In genomic region chr14:34237677-34238076, GRCh38 we compare ENCODE assay signal across 15 cellular contexts.
A peak's percentile ranks its signal among the peaks of the same experiment; 100 is the strongest.
DNase-seq lines count a peak whose midpoint lies in the region; ATAC-seq, FAIRE-seq and TF ChIP-seq lines count a peak whose summit lies in the region.
"Had no signal": no experiment of that assay in that cellular context is flagged by ENCODE, and none has a peak within 500 bp of the region (broad histone marks: within the 10 kb centered on the region; RNA-seq: fewer than 3 reads in every experiment).

No MANE protein-coding gene starts in this region.

- WGBS in HepG2 (ENCODE audit: low lambda C conversion rate) = 1% methylated on average over 2 of the region's 2 CpGs
- 70% methylated on average over 2 of the region's 2 CpGs for WGBS in right lobe of liver (ENCODE audit: insufficient coverage, low coverage, low lambda C conversion rate, missing lambda C conversion rate)

- TF ChIP-seq CTCF in HepG2 (CRISPR knock-in tag; IDR thresholded peaks at IDR 0.05) (no peak), right lobe of liver (IDR thresholded peaks at IDR 0.05) (no peak), PC-3 (conservative IDR thresholded peaks at IDR 0.05; ENCODE audit: low read depth, low read length) (no peak)

- POLR2A ChIA-PET in HepG2 (lab: Yijun Ruan, JAX) (no interaction called here), PC-3 (lab: Charles Lee; ENCODE audit: unreplicated experiment) (interaction anchor here (0.6 kb wide), 1 partner anchor 31 kb away, joined by 3 read pairs; no protein-coding TSS in a partner anchor)

- DNase-seq in HepG2 (ENCODE audit: low spot score) (peak; percentile 47), right lobe of liver (no peak), PC-3 (no peak), foreskin melanocyte (peak; percentile 44), NCI-H1694 (lab: John Stamatoyannopoulos, UW) (no peak)
- no peak for DNase-seq in natural killer cell treated with Interleukin-12 subunit alpha and Interleukin-12 subunit beta and Interleukin-15 and Interleukin-18, amount 100 ng/mL, for 72 hours (ENCODE audit: low spot score)
- DNase-seq: Caco-2; CD8-positive, alpha-beta memory T cell; DND-41; EL; GOT3; H9 had no signal

- no peaks in the 10 kb centered on the region for H4K20me1 ChIP-seq in HepG2 (ENCODE audit: insufficient read depth, low read length)
- no peaks in the 10 kb centered on the region for H4K20me1 ChIP-seq in PC-3 (ENCODE audit: low read length)
- H4K20me1 ChIP-seq: BLaER1 treated with 17β-estradiol and CSF1 and Interleukin-3, amounts not matched to agents 10 nM and 100 nM had no signal

- no peak overlapping the region for H3K4me3 Mint-ChIP-seq in natural killer cell treated with Interleukin-12 subunit alpha and Interleukin-12 subunit beta and Interleukin-15 and Interleukin-18, amount 100 ng/mL, for 72 hours
- H3K4me3 Mint-ChIP-seq: B cell; CD8-positive, alpha-beta memory T cell; H9 had no signal

- H3K4me2 ChIP-seq in HepG2 (ENCODE audit: low read depth, low read length) (no peak overlapping the region), PC-3 (ENCODE audit: low read length) (peak overlapping the region; percentile 6)
- H3K4me2 ChIP-seq: BLaER1 treated with 17β-estradiol and CSF1 and Interleukin-3, amounts not matched to agents 10 nM and 100 nM had no signal

- no peaks in the 10 kb centered on the region for H3K4me1 Mint-ChIP-seq in natural killer cell treated with Interleukin-12 subunit alpha and Interleukin-12 subunit beta and Interleukin-15 and Interleukin-18, amount 100 ng/mL, for 72 hours (ENCODE audit: low read depth in 2 of 2)
- H3K4me1 Mint-ChIP-seq: B cell; CD8-positive, alpha-beta memory T cell; H9 had no signal

- H3K36me3 ChIP-seq in HepG2 (replicated peaks in 1 of 2; ENCODE audit: control insufficient read depth in 1 of 2, insufficient read depth in 2 of 2, low read length in 2 of 2) (no peaks in the 10 kb centered on the region), right lobe of liver (no peaks in the 10 kb centered on the region), PC-3 (ENCODE audit: low read depth, low read length) (no peaks in the 10 kb centered on the region)
- H3K36me3 ChIP-seq: BLaER1 treated with 17β-estradiol and CSF1 and Interleukin-3, amounts not matched to agents 10 nM and 100 nM had no signal

- BruUV-seq in HepG2 (replicated peaks; lab: Mats Ljungman, UMichigan) (no TSS peak), PC-3 (replicated peaks; lab: Mats Ljungman, UMichigan) (no TSS peak)

- no peaks in the 10 kb centered on the region for H3K27me3 ChIP-seq in HepG2 (ENCODE audit: control insufficient read depth in 1 of 2, insufficient read depth in 2 of 2, low read length in 2 of 2)
- H3K27me3 ChIP-seq in right lobe of liver = no peaks in the 10 kb centered on the region
- no peaks in the 10 kb centered on the region for H3K27me3 ChIP-seq in PC-3 (ENCODE audit: low read length)
- H3K27me3 ChIP-seq: BLaER1 treated with 17β-estradiol and CSF1 and Interleukin-3, amounts not matched to agents 10 nM and 100 nM had no signal

- H3K79me2 ChIP-seq in HepG2 (ENCODE audit: insufficient read depth, low read length) (no peaks in the 10 kb centered on the region), PC-3 (ENCODE audit: low read length) (no peaks in the 10 kb centered on the region)

- H3F3A ChIP-seq in PC-3 (ENCODE audit: low read length, unreplicated experiment) = no peaks in the 10 kb centered on the region

- FAIRE-seq in HepG2 (lab: Jason Lieb, UNC) = no peak
- FAIRE-seq: GM12878 had no signal

- H3K4me1 ChIP-seq in HepG2 (ENCODE audit: insufficient read depth, low read length) (peaks cover 7% of the 10 kb centered on the region; the same call in 1 of the 2 replicates), right lobe of liver (no peaks in the 10 kb centered on the region), PC-3 (ENCODE audit: insufficient read depth, low read length) (peaks cover 25% of the 10 kb centered on the region)
- H3K4me1 ChIP-seq: BLaER1 treated with 17β-estradiol and CSF1 and Interleukin-3, amounts not matched to agents 10 nM and 100 nM had no signal

- in situ Hi-C loops in HepG2 (cut with HindIII; ENCODE audit: extremely low pct_ligation_motif_present, low pct_unique_long_range_greater_than_20kb) = no loop called here

- ATAC-seq in HepG2 (peak; percentile 53; the same call in 2 of the 3 replicates), right lobe of liver (no peak), PC-3 (peak; percentile 5; the same call in 1 of the 2 replicates)
- no peak for ATAC-seq in natural killer cell treated with Interleukin-12 subunit alpha and Interleukin-12 subunit beta and Interleukin-15 and Interleukin-18, amount 100 ng/mL, for 72 hours
- ATAC-seq: GM12878 had no signal

- TF ChIP-seq POLR2A in HepG2 (IDR thresholded peaks at IDR 0.05; ENCODE audit: insufficient read depth in 1 of 2, low read depth in 2 of 2, low read length in 2 of 2) (no peak), right lobe of liver (IDR thresholded peaks at IDR 0.05) (no peak)

- H3K27me3 Mint-ChIP-seq in natural killer cell treated with Interleukin-12 subunit alpha and Interleukin-12 subunit beta and Interleukin-15 and Interleukin-18, amount 100 ng/mL, for 72 hours = peaks cover 12 to 14% of the 10 kb centered on the region in 2 donors

- H2AFZ ChIP-seq in HepG2 (ENCODE audit: low read length) (no peak overlapping the region), PC-3 (ENCODE audit: low read length) (no peak overlapping the region)

- H3K36me3 Mint-ChIP-seq in natural killer cell treated with Interleukin-12 subunit alpha and Interleukin-12 subunit beta and Interleukin-15 and Interleukin-18, amount 100 ng/mL, for 72 hours = no peaks in the 10 kb centered on the region
- H3K36me3 Mint-ChIP-seq: CD8-positive, alpha-beta memory T cell had no signal

- CTCF ChIA-PET in HepG2 (lab: Yijun Ruan, JAX; ENCODE audit: low intra/inter-chr PET ratio, low total read pairs) = no interaction called here
- CTCF ChIA-PET in PC-3 (lab: Charles Lee) = no interaction called here

- TF ChIP-seq EP300 in HepG2 (IDR thresholded peaks at IDR 0.05; ENCODE audit: low read depth in 2 of 2, low read length in 2 of 2) = no peak; a peak in 1 of 4 replicates
- no peak for TF ChIP-seq EP300 in HepG2 (CRISPR knock-in tag; IDR thresholded peaks at IDR 0.05; ENCODE audit: borderline replicate concordance)

- no peak overlapping the region for H3K27ac Mint-ChIP-seq in natural killer cell treated with Interleukin-12 subunit alpha and Interleukin-12 subunit beta and Interleukin-15 and Interleukin-18, amount 100 ng/mL, for 72 hours
- H3K27ac Mint-ChIP-seq: B cell, H9 had no signal

- H3K4me3 ChIP-seq in HepG2 (replicated peaks in 1 of 3; ENCODE audit: insufficient read depth in 1 of 3, low read depth in 2 of 3, low read length in 3 of 3) (no peak overlapping the region), right lobe of liver (no peak overlapping the region), PC-3 (ENCODE audit: low read length) (no peak overlapping the region)
- H3K4me3 ChIP-seq: BLaER1 treated with 17β-estradiol and CSF1 and Interleukin-3, amounts not matched to agents 10 nM and 100 nM; GM12878 had no signal

- no peak for TF ChIP-seq RAD21 in HepG2 (CRISPR knock-in tag; IDR thresholded peaks at IDR 0.05)

- intact Hi-C loops in HepG2 (cut with micrococcal nuclease; ENCODE audit: unreplicated experiment) (no loop called here), right lobe of liver (cut with DNase I) (no loop called here), PC-3 (cut with micrococcal nuclease) (loop anchor here (2.0 to 10.0 kb wide), 2 partner anchors 63 to 257 kb away; no protein-coding TSS in a partner anchor)

- H3K27ac ChIP-seq in HepG2 (ENCODE audit: extremely low read length, insufficient read depth, low read length) (no peak overlapping the region), right lobe of liver (no peak overlapping the region), PC-3 (ENCODE audit: low read length) (peak overlapping the region; percentile 57)
- H3K27ac ChIP-seq: BLaER1 treated with 17β-estradiol and CSF1 and Interleukin-3, amounts not matched to agents 10 nM and 100 nM had no signal

- H3K9me2 ChIP-seq in PC-3 (replicated peaks; ENCODE audit: low read length) = no peaks in the 10 kb centered on the region

- no peak overlapping the region for H3K9ac ChIP-seq in HepG2 (ENCODE audit: insufficient read depth, low read depth, low read length)
- H3K9ac ChIP-seq in PC-3 (ENCODE audit: low read length) = peak overlapping the region; percentile 3; the same call in 1 of the 2 replicates
- H3K9ac ChIP-seq: BLaER1 treated with 17β-estradiol and CSF1 and Interleukin-3, amounts not matched to agents 10 nM and 100 nM had no signal

- H3K9me3 ChIP-seq in HepG2 (ENCODE audit: low read length) (no peaks in the 10 kb centered on the region), right lobe of liver (no peaks in the 10 kb centered on the region), PC-3 (ENCODE audit: low read length) (no peaks in the 10 kb centered on the region)
- H3K9me3 ChIP-seq: BLaER1 treated with 17β-estradiol and CSF1 and Interleukin-3, amounts not matched to agents 10 nM and 100 nM; Caco-2 had no signal

- H3K9me3 Mint-ChIP-seq in natural killer cell treated with Interleukin-12 subunit alpha and Interleukin-12 subunit beta and Interleukin-15 and Interleukin-18, amount 100 ng/mL, for 72 hours = no peaks in the 10 kb centered on the region
- H3K9me3 Mint-ChIP-seq: CD8-positive, alpha-beta memory T cell; H9 had no signal

TF ChIP-seq in HepG2, 621 proteins besides CTCF, POLR2A, EP300 and RAD21 (continues in another document):
- no peak for TF ChIP-seq RXRA (CRISPR knock-in tag; IDR thresholded peaks at IDR 0.05)
- TF ChIP-seq RARA (CRISPR knock-in tag; IDR thresholded peaks at IDR 0.05) = 0 out of 2 replicates have a peak, but pooled peaks have one; percentile 15
- TF ChIP-seq ATF1 (CRISPR knock-in tag; IDR thresholded peaks at IDR 0.05) = peak; percentile 32; the same call in 1 of the 2 replicates
- peak; percentile 34; the same call in 1 of the 2 replicates for TF ChIP-seq POGZ (CRISPR knock-in tag; IDR thresholded peaks at IDR 0.05)
- no peak for TF ChIP-seq ZNF546 (CRISPR knock-in tag; conservative IDR thresholded peaks at IDR 0.05)
- peak; percentile 51; the same call in 1 of the 2 replicates for TF ChIP-seq ETV5 (CRISPR knock-in tag; IDR thresholded peaks at IDR 0.05; ENCODE audit: borderline replicate concordance)
- TF ChIP-seq HOMEZ (CRISPR knock-in tag; IDR thresholded peaks at IDR 0.05; ENCODE audit: low read depth) = peak; percentile 32; the same call in 1 of the 2 replicates
- peak; percentile 74 for TF ChIP-seq FOXA3 (CRISPR knock-in tag; IDR thresholded peaks at IDR 0.05)
- TF ChIP-seq AHR (CRISPR knock-in tag; IDR thresholded peaks at IDR 0.05) = no peak

Comparison
In these comparisons a context has a peak if more than half of its experiments do, and no peak if none do; other contexts are left out.
1. ATAC-seq: peak in HepG2 (single experiment) and PC-3 (single experiment); none in right lobe of liver (0 of 4) and natural killer cell treated with Interleukin-12 subunit alpha and Interleukin-12 subunit beta and Interleukin-15 and Interleukin-18, amount 100 ng/mL, for 72 hours (0 of 2).
2. DNase-seq: peak in HepG2 (single experiment) and foreskin melanocyte (single experiment); none in right lobe of liver (0 of 3), PC-3 (single experiment), NCI-H1694 (single experiment) and natural killer cell treated with Interleukin-12 subunit alpha and Interleukin-12 subunit beta and Interleukin-15 and Interleukin-18, amount 100 ng/mL, for 72 hours (single experiment).